In the genomic region with DNA sequence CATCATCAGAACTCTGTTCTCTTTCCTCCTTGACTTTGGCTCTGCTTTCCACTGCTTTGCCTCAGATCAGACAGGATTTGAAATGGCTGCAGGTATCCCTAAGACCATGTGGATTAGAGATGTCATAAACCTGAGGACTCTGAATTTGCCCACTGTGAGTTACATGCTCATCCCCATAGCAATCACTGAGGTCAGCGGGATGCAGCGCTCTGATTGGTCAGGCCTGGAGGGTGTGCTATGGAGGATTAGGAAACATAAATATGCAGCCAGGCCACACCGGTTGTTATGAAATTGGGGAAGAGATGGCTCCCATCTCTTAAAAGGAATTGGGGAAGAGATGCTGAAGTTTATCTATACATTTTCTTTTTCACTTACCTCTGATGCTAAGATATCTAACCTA, we compare ENCODE assay signal across 8 cellular contexts.
DNase-seq lines count a peak whose midpoint lies in the region; ATAC-seq and TF ChIP-seq lines count a peak whose summit lies in the region.

No MANE protein-coding gene starts in this region.

- H3K27me3 Mint-ChIP-seq in T-helper 17 cell = peaks cover 18% of the 10 kb centered on the region

- no peak overlapping the region for H3K4me2 ChIP-seq in parathyroid adenoma (ENCODE audit: low read length)

- peak; percentile 7 for DNase-seq in NCI-H1694 (lab: John Stamatoyannopoulos, UW)
- no peak for DNase-seq in NCI-H1694 treated with DMSO at 0.1 percent for 48 hours (lab: John Stamatoyannopoulos, UW)
- no peak for DNase-seq in T-helper 17 cell
- DNase-seq in amniotic stem cell (lab: John Stamatoyannopoulos, UW) = no peak

- no peak overlapping the region for H3K27ac Mint-ChIP-seq in T-helper 17 cell

- H3K9ac ChIP-seq in parathyroid adenoma = no peak overlapping the region

- H3K79me2 ChIP-seq in parathyroid adenoma = no peaks in the 10 kb centered on the region

- no peaks in the 10 kb centered on the region for H3K4me1 ChIP-seq in parathyroid adenoma

- H3K36me3 ChIP-seq in parathyroid adenoma (ENCODE audit: control insufficient read depth, insufficient read depth, low read length) = no peaks in the 10 kb centered on the region

- TF ChIP-seq CTCF in parathyroid adenoma (IDR thresholded peaks at IDR 0.05) = no peak

- peak overlapping the region; percentile 9 for H2AFZ ChIP-seq in parathyroid adenoma

- no peak overlapping the region for H3K4me3 ChIP-seq in parathyroid adenoma (ENCODE audit: low read depth, low read length)

- H3K36me3 Mint-ChIP-seq in T-helper 17 cell (ENCODE audit: low read depth) = no peaks in the 10 kb centered on the region

- ATAC-seq in GM21619 (IDR thresholded peaks at IDR 0.05; ENCODE audit: unreplicated experiment) = peak; percentile 100
- peak; percentile 100 for ATAC-seq in HG03565 (IDR thresholded peaks at IDR 0.05; ENCODE audit: unreplicated experiment)
- peak; percentile 51 for ATAC-seq in T-helper 17 cell
- ATAC-seq in esophagus mucosa = peak; percentile 43

- no peak overlapping the region for H3K4me3 Mint-ChIP-seq in T-helper 17 cell

- H3K27ac ChIP-seq in parathyroid adenoma = no peak overlapping the region

- H3K4me1 Mint-ChIP-seq in T-helper 17 cell = no peaks in the 10 kb centered on the region

- H3K9me3 ChIP-seq in T-helper 17 cell (ENCODE audit: control insufficient read depth, low read length, poor library complexity, severe bottlenecking) = no peaks in the 10 kb centered on the region
- no peaks in the 10 kb centered on the region for H3K9me3 ChIP-seq in parathyroid adenoma (ENCODE audit: control insufficient read depth, low read length)

- H3K27me3 ChIP-seq in parathyroid adenoma (ENCODE audit: control insufficient read depth, insufficient read depth, low read length) = no peaks in the 10 kb centered on the region

Comparison
In these comparisons a context has a peak if more than half of its experiments do, and no peak if none do; other contexts are left out.
1. ATAC-seq: peak in every context shown above with its lines; median percentile 100 in GM21619; 100 in HG03565; 51 in T-helper 17 cell; 43 in esophagus mucosa.